ENCODE assay signal across 8 cellular contexts in the genomic region with DNA sequence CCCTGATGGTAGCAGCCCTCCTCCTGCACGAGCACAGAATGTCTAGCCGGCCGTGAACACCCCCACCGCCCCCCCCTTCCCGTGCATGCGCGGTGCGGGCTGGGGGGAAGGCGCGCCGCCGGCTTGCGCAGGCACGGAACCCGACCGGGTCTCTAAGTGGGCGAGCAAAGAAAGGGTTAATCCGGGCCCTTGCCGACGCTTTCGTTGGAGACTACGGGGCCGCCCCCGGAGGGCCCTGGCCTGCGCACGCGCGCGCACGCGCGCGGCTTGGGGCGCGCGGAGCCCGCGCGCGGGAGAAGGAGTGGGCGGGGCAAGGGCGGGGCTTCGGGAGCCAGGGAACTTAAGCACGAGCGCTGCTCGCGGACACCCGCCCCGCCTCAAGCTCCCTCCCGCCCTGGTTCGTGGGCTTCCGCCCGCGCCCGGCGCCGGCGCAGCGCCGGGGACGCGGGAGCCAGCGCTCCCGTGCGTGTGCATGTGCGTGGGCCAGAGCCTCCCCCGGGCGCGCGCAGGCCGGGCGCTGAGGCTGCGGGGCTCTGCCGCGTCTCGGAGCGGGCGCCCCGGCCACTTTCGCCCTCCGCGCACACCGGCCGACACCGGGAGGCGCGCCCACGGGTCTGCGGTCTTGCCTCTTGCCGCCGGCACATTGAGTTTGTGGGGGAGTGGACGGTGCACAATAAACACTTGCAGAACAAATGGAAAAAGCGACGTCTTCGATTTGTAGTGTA. TPM values are rescaled to one million over a fixed set of nuclear protein-coding genes. Genes with fewer than 3 reads are reported as not detected.
DNase-seq lines count a peak whose midpoint lies in the region; ATAC-seq and TF ChIP-seq lines count a peak whose summit lies in the region.

No MANE protein-coding gene starts in this region.

- peaks cover 9% of the 10 kb centered on the region for H3K4me1 Mint-ChIP-seq in endodermal cell

- 0% methylated on average over 3 to 95 of the region's 95 CpGs for WGBS in endodermal cell (ENCODE audit: insufficient coverage in 1 of 2, insufficient read length in 1 of 2), 2 experiments
- WGBS in mesodermal cell (ENCODE audit: insufficient coverage in 2 of 2), 2 experiments, result 0 to 1% methylated on average over 62 to 73 of the region's 95 CpGs

- H3K4me3 Mint-ChIP-seq in endodermal cell, result peak overlapping the region; percentile 82

- peak overlapping the region; percentile 49 for H3K9ac ChIP-seq in endodermal cell (ENCODE audit: extremely low read depth, low read length, poor library complexity, severe bottlenecking)

- peaks cover 23% of the 10 kb centered on the region for H3K27me3 Mint-ChIP-seq in endodermal cell (ENCODE audit: insufficient read depth)

- peak overlapping the region; percentile 97 for H3K27ac Mint-ChIP-seq in endodermal cell

- no peaks in the 10 kb centered on the region for H3K9me3 Mint-ChIP-seq in endodermal cell

- H3K27ac ChIP-seq in endodermal cell (ENCODE audit: low read depth, low read length), result peak overlapping the region; percentile 90
- H3K27ac ChIP-seq in mesodermal cell (ENCODE audit: low read depth, low read length, severe bottlenecking), result peak overlapping the region; percentile 94

- no peaks in the 10 kb centered on the region for H3K9me3 ChIP-seq in endodermal cell (ENCODE audit: control insufficient read depth, low read length)
- no peaks in the 10 kb centered on the region for H3K9me3 ChIP-seq in mesodermal cell (ENCODE audit: control insufficient read depth, low read length)

- ATAC-seq in GM21360 (IDR thresholded peaks at IDR 0.05; ENCODE audit: unreplicated experiment), result peak; percentile 55

- DNase-seq in COLO829 (ENCODE audit: low spot score) (peak; percentile 89), HT-29 (ENCODE audit: low spot score) (peak; percentile 94), endodermal cell (peak; percentile 97)
- peak; percentile 74 for DNase-seq in NK-92 treated with Interleukin-12 subunit alpha and Interleukin-12 subunit beta, amount 100 ng/mL, for 24 hours (lab: John Stamatoyannopoulos, UW)
- peak; percentile 84 for DNase-seq in activated CD8-positive, alpha-beta memory T cell treated with anti-CD3 and anti-CD28 coated beads, Interleukin-2, amount 50 U/mL, for 1 hour (ENCODE audit: extremely low read depth)
- peak; percentile 98 for DNase-seq in stimulated activated CD8-positive, alpha-beta memory T cell treated with anti-CD3 and anti-CD28 coated beads, Interleukin-15, amount 100 ng/mL, for 24 hours (ENCODE audit: low read depth)

- peaks cover 17% of the 10 kb centered on the region for H3K27me3 ChIP-seq in endodermal cell (ENCODE audit: control insufficient read depth, insufficient read depth, low read length, poor library complexity, severe bottlenecking)

- H3K36me3 Mint-ChIP-seq in endodermal cell (ENCODE audit: low read depth), result peaks cover 8% of the 10 kb centered on the region

- H3K36me3 ChIP-seq in endodermal cell (ENCODE audit: control insufficient read depth, insufficient read depth, low read length), result peaks cover 15% of the 10 kb centered on the region
- H3K36me3 ChIP-seq in mesodermal cell (ENCODE audit: control insufficient read depth, insufficient read depth, low read length), result peaks cover 16% of the 10 kb centered on the region

- peak overlapping the region; percentile 92 for H3K4me3 ChIP-seq in endodermal cell (ENCODE audit: low read length)
- peak overlapping the region; percentile 67 for H3K4me3 ChIP-seq in mesodermal cell (ENCODE audit: extremely low read depth, insufficient read depth, low read length, poor library complexity, severe bottlenecking)

- no peaks in the 10 kb centered on the region for H3K4me1 ChIP-seq in endodermal cell (ENCODE audit: control insufficient read depth, insufficient read depth, low read length)
- peaks cover 4% of the 10 kb centered on the region for H3K4me1 ChIP-seq in mesodermal cell (ENCODE audit: control insufficient read depth, insufficient read depth, low read length, poor library complexity, severe bottlenecking)

- TF ChIP-seq CTCF in endodermal cell (conservative IDR thresholded peaks at IDR 0.05), result no peak

RNA-seq across cellular contexts. Expression of a gene that starts 0.6 kb away (rescaled TPM):
- 5.7 and 6.5 TPM in 2 replicates for total RNA-seq in HT-29 (2014; rRNA removed; shearing (Covaris generic))
- 10 to 100 TPM; 14.7 to 15.9 TPM for total RNA-seq in endodermal cell
- 17.6 TPM for polyA plus RNA-seq in endodermal cell (2013, experiment 1 of 2)
- 16.4 TPM for polyA plus RNA-seq in endodermal cell (2013, experiment 2 of 2)
- 15.8 TPM for polyA plus RNA-seq in mesodermal cell (2013, experiment 1 of 2)
- polyA plus RNA-seq in mesodermal cell (2013, experiment 2 of 2), result 14.1 TPM

Comparison
In these comparisons a context has a peak if more than half of its experiments do, and no peak if none do; other contexts are left out.
1. Peak in every context shown above with its lines: DNase-seq, ATAC-seq, H3K4me3 ChIP-seq and H3K27ac ChIP-seq.